ENCODE assay signal across 1 cellular context in genomic region chr16:4330277-4330882, GRCh38.
TF ChIP-seq lines count a peak whose summit lies in the region.

No MANE protein-coding gene starts in this region.

TF ChIP-seq in K562, 482 proteins besides CTCF, POLR2A, EP300 and RAD21 (continues in another document):
- no peak for TF ChIP-seq ZNF644 (tag; IDR thresholded peaks at IDR 0.05; ENCODE audit: low read depth)
- peak; percentile 64; the same call in 1 of the 2 replicates for TF ChIP-seq STAG1 (CRISPR knock-in tag; IDR thresholded peaks at IDR 0.05; ENCODE audit: borderline replicate concordance)
- TF ChIP-seq, protein P1, sequence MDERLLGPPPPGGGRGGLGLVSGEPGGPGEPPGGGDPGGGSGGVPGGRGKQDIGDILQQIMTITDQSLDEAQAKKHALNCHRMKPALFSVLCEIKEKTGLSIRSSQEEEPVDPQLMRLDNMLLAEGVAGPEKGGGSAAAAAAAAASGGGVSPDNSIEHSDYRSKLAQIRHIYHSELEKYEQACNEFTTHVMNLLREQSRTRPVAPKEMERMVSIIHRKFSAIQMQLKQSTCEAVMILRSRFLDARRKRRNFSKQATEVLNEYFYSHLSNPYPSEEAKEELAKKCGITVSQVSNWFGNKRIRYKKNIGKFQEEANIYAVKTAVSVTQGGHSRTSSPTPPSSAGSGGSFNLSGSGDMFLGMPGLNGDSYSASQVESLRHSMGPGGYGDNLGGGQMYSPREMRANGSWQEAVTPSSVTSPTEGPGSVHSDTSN (CRISPR knock-in tag; IDR thresholded peaks at IDR 0.05; ENCODE audit: low read depth): no peak
- TF ChIP-seq, protein P1 (tag; conservative IDR thresholded peaks at IDR 0.05; ENCODE audit: low read depth): no peak
- TF ChIP-seq ATF7 (IDR thresholded peaks at IDR 0.05): no peak
- TF ChIP-seq, protein P2, sequence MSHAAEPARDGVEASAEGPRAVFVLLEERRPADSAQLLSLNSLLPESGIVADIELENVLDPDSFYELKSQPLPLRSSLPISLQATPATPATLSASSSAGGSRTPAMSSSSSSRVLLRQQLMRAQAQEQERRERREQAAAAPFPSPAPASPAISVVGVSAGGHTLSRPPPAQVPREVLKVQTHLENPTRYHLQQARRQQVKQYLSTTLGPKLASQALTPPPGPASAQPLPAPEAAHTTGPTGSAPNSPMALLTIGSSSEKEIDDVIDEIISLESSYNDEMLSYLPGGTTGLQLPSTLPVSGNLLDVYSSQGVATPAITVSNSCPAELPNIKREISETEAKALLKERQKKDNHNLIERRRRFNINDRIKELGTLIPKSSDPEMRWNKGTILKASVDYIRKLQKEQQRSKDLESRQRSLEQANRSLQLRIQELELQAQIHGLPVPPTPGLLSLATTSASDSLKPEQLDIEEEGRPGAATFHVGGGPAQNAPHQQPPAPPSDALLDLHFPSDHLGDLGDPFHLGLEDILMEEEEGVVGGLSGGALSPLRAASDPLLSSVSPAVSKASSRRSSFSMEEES (CRISPR knock-in tag; IDR thresholded peaks at IDR 0.05): no peak
- no peak for TF ChIP-seq MXI1 (IDR thresholded peaks at IDR 0.05; ENCODE audit: low read depth, low read length)
- no peak for TF ChIP-seq SNAPC5 (CRISPR knock-in tag; IDR thresholded peaks at IDR 0.05)
- no peak for TF ChIP-seq ZC3H11A (IDR thresholded peaks at IDR 0.05; ENCODE audit: low read depth, low read length)
- no peak for TF ChIP-seq SMAD4 (CRISPR knock-in tag; conservative IDR thresholded peaks at IDR 0.05)
- TF ChIP-seq ERF (CRISPR knock-in tag; IDR thresholded peaks at IDR 0.05): no peak
- TF ChIP-seq SRSF1 (IDR thresholded peaks at IDR 0.05; ENCODE audit: low read depth, low read length): no peak
- TF ChIP-seq CBX1 (IDR thresholded peaks at IDR 0.05; ENCODE audit: low read depth): no peak
- TF ChIP-seq MLLT1 (IDR thresholded peaks at IDR 0.05): no peak
- TF ChIP-seq ZNF77 (CRISPR knock-in tag; IDR thresholded peaks at IDR 0.05): no peak
- no peak for TF ChIP-seq GATA2 (CRISPR knock-in tag; IDR thresholded peaks at IDR 0.05)
- no peak for TF ChIP-seq LCOR (CRISPR knock-in tag; IDR thresholded peaks at IDR 0.05)
- no peak for TF ChIP-seq ELK1 (CRISPR knock-in tag; IDR thresholded peaks at IDR 0.05)
- TF ChIP-seq, protein P3, sequence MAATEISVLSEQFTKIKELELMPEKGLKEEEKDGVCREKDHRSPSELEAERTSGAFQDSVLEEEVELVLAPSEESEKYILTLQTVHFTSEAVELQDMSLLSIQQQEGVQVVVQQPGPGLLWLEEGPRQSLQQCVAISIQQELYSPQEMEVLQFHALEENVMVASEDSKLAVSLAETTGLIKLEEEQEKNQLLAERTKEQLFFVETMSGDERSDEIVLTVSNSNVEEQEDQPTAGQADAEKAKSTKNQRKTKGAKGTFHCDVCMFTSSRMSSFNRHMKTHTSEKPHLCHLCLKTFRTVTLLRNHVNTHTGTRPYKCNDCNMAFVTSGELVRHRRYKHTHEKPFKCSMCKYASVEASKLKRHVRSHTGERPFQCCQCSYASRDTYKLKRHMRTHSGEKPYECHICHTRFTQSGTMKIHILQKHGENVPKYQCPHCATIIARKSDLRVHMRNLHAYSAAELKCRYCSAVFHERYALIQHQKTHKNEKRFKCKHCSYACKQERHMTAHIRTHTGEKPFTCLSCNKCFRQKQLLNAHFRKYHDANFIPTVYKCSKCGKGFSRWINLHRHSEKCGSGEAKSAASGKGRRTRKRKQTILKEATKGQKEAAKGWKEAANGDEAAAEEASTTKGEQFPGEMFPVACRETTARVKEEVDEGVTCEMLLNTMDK (IDR thresholded peaks at IDR 0.05; ENCODE audit: borderline replicate concordance, insufficient read depth, low read depth, low read length, poor library complexity, severe bottlenecking): peak; percentile 78
- no peak for TF ChIP-seq CTBP1 (IDR thresholded peaks at IDR 0.05; ENCODE audit: borderline replicate concordance)
- no peak for TF ChIP-seq NONO (IDR thresholded peaks at IDR 0.05; ENCODE audit: low read depth in 2 of 2, low read length in 1 of 2)
- TF ChIP-seq KDM1A (IDR thresholded peaks at IDR 0.05): no peak
- no peak for TF ChIP-seq POLR3A (IDR thresholded peaks at IDR 0.05; ENCODE audit: borderline replicate concordance, extremely low read depth, insufficient read depth, insufficient read length)
- 0 out of 4 replicates have a peak, but pooled peaks of 1 of the 2 experiments have one; percentile 7 for TF ChIP-seq RCOR1 (IDR thresholded peaks at IDR 0.05; ENCODE audit: borderline replicate concordance in 1 of 2, low read depth in 2 of 2, low read length in 2 of 2)
- TF ChIP-seq MTA3 (IDR thresholded peaks at IDR 0.05; ENCODE audit: borderline replicate concordance): no peak
- TF ChIP-seq ILF3 (IDR thresholded peaks at IDR 0.05; ENCODE audit: borderline replicate concordance): no peak
- no peak for TF ChIP-seq HDAC8 (tag; IDR thresholded peaks at IDR 0.05)
- TF ChIP-seq ZNF316 (IDR thresholded peaks at IDR 0.05): no peak
- peak; percentile 98 for TF ChIP-seq SMC3 (conservative IDR thresholded peaks at IDR 0.05; ENCODE audit: insufficient read depth, low read depth, low read length)
- TF ChIP-seq SIN3A (IDR thresholded peaks at IDR 0.05; ENCODE audit: borderline replicate concordance in 2 of 2, control insufficient read depth in 1 of 2, low read depth in 2 of 2, low read length in 2 of 2): no peak
- no peak for TF ChIP-seq MEIS2 (IDR thresholded peaks at IDR 0.05; ENCODE audit: partially characterized antibody)
- TF ChIP-seq MAX (CRISPR knock-in tag; IDR thresholded peaks at IDR 0.05): no peak
- no peak for TF ChIP-seq IRF9 (tag; IDR thresholded peaks at IDR 0.05)
- no peak for TF ChIP-seq MAFK (IDR thresholded peaks at IDR 0.05; ENCODE audit: low read length)
- TF ChIP-seq ZNF239 (CRISPR knock-in tag; IDR thresholded peaks at IDR 0.05): no peak
- TF ChIP-seq E2F1 (CRISPR knock-in tag; IDR thresholded peaks at IDR 0.05): no peak
- no peak for TF ChIP-seq RNF2 (IDR thresholded peaks at IDR 0.05)
- TF ChIP-seq THRB (CRISPR knock-in tag; conservative IDR thresholded peaks at IDR 0.05): no peak
- TF ChIP-seq ESRRB (CRISPR knock-in tag; IDR thresholded peaks at IDR 0.05; ENCODE audit: borderline replicate concordance): no peak
- TF ChIP-seq E2F4 (CRISPR knock-in tag; IDR thresholded peaks at IDR 0.05; ENCODE audit: low read depth): no peak
- TF ChIP-seq RAD51 (IDR thresholded peaks at IDR 0.05; ENCODE audit: borderline replicate concordance, low read depth): no peak
- TF ChIP-seq NR2C1 (IDR thresholded peaks at IDR 0.05): no peak
- no peak for TF ChIP-seq NR2C1 (tag; IDR thresholded peaks at IDR 0.05)
- no peak for TF ChIP-seq XRCC3 (IDR thresholded peaks at IDR 0.05)
- no peak for TF ChIP-seq ZNF354B (CRISPR knock-in tag; IDR thresholded peaks at IDR 0.05)
- no peak for TF ChIP-seq ZNF134 (CRISPR knock-in tag; conservative IDR thresholded peaks at IDR 0.05)
- no peak for TF ChIP-seq AFF1 (IDR thresholded peaks at IDR 0.05; ENCODE audit: low read depth in 1 of 2, partially characterized antibody in 2 of 2)
- no peak for TF ChIP-seq ZNF121 (CRISPR knock-in tag; conservative IDR thresholded peaks at IDR 0.05)
- TF ChIP-seq RUNX1 (IDR thresholded peaks at IDR 0.05; ENCODE audit: low read depth): no peak
- peak; percentile 24 to 81; a peak in 2 of 4 replicates for TF ChIP-seq MAZ (CRISPR knock-in tag; conservative IDR thresholded peaks at IDR 0.05 in 1 of 2, IDR thresholded peaks at IDR 0.05 in 1 of 2)
- no peak for TF ChIP-seq BMI1 (IDR thresholded peaks at IDR 0.05; ENCODE audit: low read length)
- TF ChIP-seq RFX5 (IDR thresholded peaks at IDR 0.05; ENCODE audit: low read depth, low read length): no peak
